In the genomic region with DNA sequence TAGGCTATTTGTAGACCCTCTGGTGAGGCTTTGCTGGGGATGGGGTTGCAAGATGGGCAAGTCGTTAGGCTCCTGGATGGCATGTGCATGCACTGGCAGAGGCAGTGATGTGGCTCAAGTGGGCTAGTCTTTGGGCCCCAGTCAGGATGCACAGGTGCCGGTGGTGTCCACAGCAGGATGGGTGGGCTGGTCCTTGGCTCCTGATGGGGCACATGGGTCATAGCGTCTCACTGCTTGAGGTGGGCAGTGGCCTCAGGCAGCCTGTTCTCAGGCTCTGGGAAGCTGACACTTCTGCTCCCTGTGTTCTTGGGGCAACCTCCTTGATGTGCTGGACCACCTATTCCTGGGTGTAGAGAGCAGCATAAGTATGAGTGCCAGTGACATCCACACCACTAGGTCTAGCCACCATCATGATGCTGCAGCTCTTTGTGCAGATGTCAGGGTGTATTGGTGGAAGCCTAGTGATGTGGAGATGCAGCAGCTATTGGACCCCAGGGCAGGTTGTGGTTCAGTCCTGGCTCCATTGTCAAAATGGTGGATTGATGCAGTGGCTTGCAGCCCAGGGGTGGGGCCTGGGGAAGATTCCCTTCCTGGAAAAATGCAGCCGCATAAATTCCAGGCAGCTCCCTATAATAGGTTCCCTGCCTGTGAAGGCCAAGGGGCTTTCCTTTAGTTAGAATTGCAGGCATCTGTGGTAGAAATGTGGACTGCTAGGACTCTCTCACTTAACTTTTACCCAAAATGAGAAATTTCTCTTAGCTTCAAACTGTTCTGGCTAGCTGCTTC, we compare ENCODE assay signal across 26 cellular contexts.
"Had no signal": no experiment of that assay in that cellular context is flagged by ENCODE, and none has a peak within 500 bp of the region (broad histone marks: within the 10 kb centered on the region; RNA-seq: fewer than 3 reads in every experiment).

No MANE protein-coding gene starts in this region.

- H2AFZ ChIP-seq: parathyroid adenoma had no signal

- H3K4me1 ChIP-seq: colonic mucosa, esophagus muscularis mucosa, gastroesophageal sphincter, left ventricle myocardium inferior, parathyroid adenoma, prostate gland, spleen, testis, transverse colon had no signal

- H3K36me3 ChIP-seq: colonic mucosa, esophagus muscularis mucosa, gastroesophageal sphincter, left ventricle myocardium inferior, prostate gland, spleen, transverse colon had no signal

- H3K27me3 Mint-ChIP-seq: naive B cell; stimulated activated memory B cell treated with anti-CD40 and anti-IgM and Interleukin-4, amounts not matched to agents 10 μg/mL and 1 μg/mL and 100 μg/mL, for 72 hours; stimulated activated naive CD8-positive, alpha-beta T cell treated with anti-CD3 and anti-CD28 coated beads, Interleukin-15, Interleukin-2, amounts not matched to agents 100 ng/mL and 50 ng/mL, for 24 hours had no signal

- H3K4me1 Mint-ChIP-seq: immature natural killer cell; naive B cell; nephron; stimulated activated memory B cell treated with anti-CD40 and anti-IgM and Interleukin-4, amounts not matched to agents 10 μg/mL and 1 μg/mL and 100 μg/mL, for 72 hours had no signal

- ATAC-seq: gastroesophageal sphincter; left cardiac atrium; sciatic nerve; stimulated activated memory B cell treated with anti-CD40 and anti-IgM and Interleukin-4, amounts not matched to agents 10 μg/mL and 1 μg/mL and 100 μg/mL, for 72 hours had no signal

- H3K27ac Mint-ChIP-seq: immature natural killer cell; naive B cell; nephron; stimulated activated memory B cell treated with anti-CD40 and anti-IgM and Interleukin-4, amounts not matched to agents 10 μg/mL and 1 μg/mL and 100 μg/mL, for 72 hours; stimulated activated naive CD8-positive, alpha-beta T cell treated with anti-CD3 and anti-CD28 coated beads, Interleukin-15, Interleukin-2, amounts not matched to agents 100 ng/mL and 50 ng/mL, for 24 hours had no signal

- H3K9me3 ChIP-seq: colonic mucosa, prostate gland, testis, transverse colon had no signal

- H3K79me2 ChIP-seq: parathyroid adenoma had no signal

- H3K4me3 ChIP-seq: colonic mucosa, esophagus muscularis mucosa, gastroesophageal sphincter, left ventricle myocardium inferior, lung, prostate gland, spleen, testis, transverse colon had no signal

- H3K4me3 Mint-ChIP-seq: immature natural killer cell; naive B cell; nephron; stimulated activated memory B cell treated with anti-CD40 and anti-IgM and Interleukin-4, amounts not matched to agents 10 μg/mL and 1 μg/mL and 100 μg/mL, for 72 hours; stimulated activated naive CD8-positive, alpha-beta T cell treated with anti-CD3 and anti-CD28 coated beads, Interleukin-15, Interleukin-2, amounts not matched to agents 100 ng/mL and 50 ng/mL, for 24 hours had no signal

- DNase-seq: colonic mucosa; dermis blood vessel endothelial cell; effector CD4-positive, alpha-beta T cell; glutamatergic neuron; immature natural killer cell; left cardiac atrium; left ventricle myocardium inferior; mesenchymal stem cell; naive B cell; spleen; stimulated activated CD4-positive, alpha-beta T cell treated with anti-CD3 and anti-CD28 coated beads, Interleukin-15, amount 100 ng/mL, for 24 hours; stimulated activated CD4-positive, alpha-beta T cell treated with anti-CD3 and anti-CD28 coated beads, Interleukin-1b, Interleukin-23, amount 100 ng/mL, for 48 hours; stimulated activated CD4-positive, alpha-beta T cell treated with anti-CD3 and anti-CD28 coated beads, Interleukin-4, amount 100 ng/mL, for 24 hours; testis; transverse colon had no signal

- FAIRE-seq: endometrium, keratinocyte had no signal

- H3K9ac ChIP-seq: parathyroid adenoma had no signal

- H3K36me3 Mint-ChIP-seq: immature natural killer cell; stimulated activated memory B cell treated with anti-CD40 and anti-IgM and Interleukin-4, amounts not matched to agents 10 μg/mL and 1 μg/mL and 100 μg/mL, for 72 hours had no signal

- H3K27me3 ChIP-seq: colonic mucosa, esophagus muscularis mucosa, gastroesophageal sphincter, spleen, testis, transverse colon had no signal

- H3K27ac ChIP-seq: colonic mucosa, esophagus muscularis mucosa, gastroesophageal sphincter, left ventricle myocardium inferior, parathyroid adenoma, prostate gland, spleen, testis, transverse colon had no signal
